8 cellular contexts compared by ENCODE assay signal in the genomic region with DNA sequence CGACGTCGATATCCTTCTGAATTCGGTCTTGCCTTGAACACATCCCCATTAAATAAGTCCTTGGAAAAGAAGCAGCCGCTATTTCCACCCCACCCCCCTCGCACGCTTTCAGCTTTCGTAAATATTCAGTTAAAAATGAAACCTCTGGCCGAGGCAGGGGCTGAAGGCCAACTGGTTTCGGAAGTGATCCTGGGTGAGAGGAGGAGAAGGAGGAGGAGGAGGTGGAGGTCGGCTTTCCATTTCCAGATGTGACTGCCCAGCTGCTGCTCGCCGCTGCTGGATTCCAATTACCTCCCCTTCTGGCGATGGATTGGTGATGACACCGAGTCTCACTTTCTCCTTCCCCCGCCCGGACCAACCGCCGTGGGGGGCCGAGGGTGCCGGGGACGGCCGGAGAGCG.
DNase-seq lines count a peak whose midpoint lies in the region; ATAC-seq and TF ChIP-seq lines count a peak whose summit lies in the region.
"Not testable (repeated sequence)": the region's sequence is repeated elsewhere in the genome, so short reads cannot be mapped to it uniquely, and the experiment has no call there.

No MANE protein-coding gene starts in this region.

- not testable (repeated sequence) for H3K9me2 ChIP-seq in MM.1S (replicated peaks; ENCODE audit: insufficient read depth, low read length)

- not testable (repeated sequence) for H3K14ac ChIP-seq in trophoblast cell (ENCODE audit: low read length)

- TF ChIP-seq POLR2A in adrenal gland (IDR thresholded peaks at IDR 0.05) (peak in 1 of 2 donors; percentile 63), esophagus squamous epithelium (IDR thresholded peaks at IDR 0.05) (peak in 1 of 4 donors; percentile 31), thyroid gland (IDR thresholded peaks at IDR 0.05) (peak in 1 of 2 donors; percentile 43)

- CTCF ChIA-PET in WTC11 (lab: Charles Lee): not testable (repeated sequence)

- H3K9me3 Mint-ChIP-seq in WTC11: not testable (repeated sequence)

- H3K23ac ChIP-seq in trophoblast cell (ENCODE audit: low read length): not testable (repeated sequence)

- not testable (repeated sequence) for H2BK5ac ChIP-seq in trophoblast cell (ENCODE audit: low read depth, low read length, poor library complexity)

- H2BK120ac ChIP-seq in trophoblast cell (ENCODE audit: insufficient read depth, low read length, poor library complexity): not testable (repeated sequence)

- H3K4me1 Mint-ChIP-seq in WTC11: not testable (repeated sequence)

- H3K27ac ChIP-seq in MM.1S (ENCODE audit: low read length) (peak overlapping the region; percentile 16; the same call in 1 of the 2 replicates), adrenal gland (peak overlapping the region in 1 of 5 donors; percentile 68), esophagus squamous epithelium (peak overlapping the region; percentile 51 to 86 (median 75)), thyroid gland (peak overlapping the region in 1 of 3 donors; percentile 76)
- not testable (repeated sequence) for H3K27ac ChIP-seq in trophoblast cell (ENCODE audit: low read depth, low read length)

- H3K9ac ChIP-seq in MM.1S (ENCODE audit: low read length); trophoblast cell (ENCODE audit: low read length): not testable (repeated sequence)

- not testable (repeated sequence) for H3K4me2 ChIP-seq in MM.1S (ENCODE audit: low read depth, low read length)
- H3K4me2 ChIP-seq in trophoblast cell (ENCODE audit: low read length): peak overlapping the region; percentile 53

- DNase-seq in Daoy (ENCODE audit: low read depth) (peak; percentile 59), WTC11 (ENCODE audit: low spot score) (peak; percentile 12), adrenal gland (peak; percentile 5 to 56 (median 23)), left kidney (ENCODE audit: low read depth, low spot score) (peak; percentile 60), trophoblast cell (peak; percentile 10 to 13), thyroid gland (peak; percentile 17 to 37)
- DNase-seq in MM.1S; esophagus squamous epithelium (lab: John Stamatoyannopoulos, UW): not testable (repeated sequence)

- H3K27me3 ChIP-seq in MM.1S (replicated peaks; ENCODE audit: insufficient read depth, low read length); adrenal gland; esophagus squamous epithelium; trophoblast cell (ENCODE audit: insufficient read depth, low read length); thyroid gland: not testable (repeated sequence)

- H2BK12ac ChIP-seq in trophoblast cell (ENCODE audit: low read length): not testable (repeated sequence)

- not testable (repeated sequence) for H2AK5ac ChIP-seq in trophoblast cell (ENCODE audit: low read length)

- POLR2A ChIA-PET in WTC11 (lab: Charles Lee): not testable (repeated sequence)

- H3K36me3 ChIP-seq in MM.1S (replicated peaks; ENCODE audit: insufficient read depth, low read length); adrenal gland (replicated peaks in 1 of 2); esophagus squamous epithelium; trophoblast cell (ENCODE audit: control insufficient read depth in 1 of 2, insufficient read depth in 2 of 2, low read length in 2 of 2); thyroid gland: not testable (repeated sequence)

- H3K36me3 Mint-ChIP-seq in WTC11: not testable (repeated sequence)

- not testable (repeated sequence) for H3K4me1 ChIP-seq in MM.1S (ENCODE audit: low read length); adrenal gland (replicated peaks in 1 of 2); esophagus squamous epithelium; trophoblast cell (ENCODE audit: control insufficient read depth in 1 of 2, insufficient read depth in 2 of 2, low read length in 2 of 2); thyroid gland

- H4K91ac ChIP-seq in trophoblast cell (ENCODE audit: low read depth, low read length): not testable (repeated sequence)

- not testable (repeated sequence) for H4K12ac ChIP-seq in trophoblast cell (ENCODE audit: low read depth, low read length)

- not testable (repeated sequence) for H2AFZ ChIP-seq in MM.1S (ENCODE audit: low read length); trophoblast cell (ENCODE audit: insufficient read depth, low read length, poor library complexity)

- not testable (repeated sequence) for TF ChIP-seq CTCF in MM.1S (IDR thresholded peaks at IDR 0.05; ENCODE audit: low read length); WTC11 (IDR thresholded peaks at IDR 0.05); adrenal gland (IDR thresholded peaks at IDR 0.05); esophagus squamous epithelium (IDR thresholded peaks at IDR 0.05); thyroid gland (IDR thresholded peaks at IDR 0.05)

- 0 to 1% methylated on average over 4 to 15 of the region's 24 CpGs; no CpG with 5 or more reads in 2 of the 4 donors for WGBS in adrenal gland, 4 donors
- no CpG with 5 or more reads among the region's 24 CpGs for WGBS in esophagus squamous epithelium, 2 donors
- no CpG with 5 or more reads among the region's 24 CpGs for WGBS in trophoblast cell (ENCODE audit: extremely low coverage, insufficient coverage, insufficient read length)
- WGBS in thyroid gland, 2 donors: 0% methylated on average over 3 to 10 of the region's 24 CpGs

- H3F3A ChIP-seq in MM.1S (ENCODE audit: insufficient read depth, low read length): not testable (repeated sequence)

- not testable (repeated sequence) for H3K79me2 ChIP-seq in MM.1S (ENCODE audit: low read length); trophoblast cell (ENCODE audit: control insufficient read depth, insufficient read depth, low read length, poor library complexity)

- H3K27me3 Mint-ChIP-seq in WTC11 (ENCODE audit: low read depth): not testable (repeated sequence)

- intact Hi-C loops in adrenal gland (cut with DNase I); esophagus squamous epithelium (cut with DNase I); thyroid gland (cut with DNase I): not testable (repeated sequence)

- not testable (repeated sequence) for H3K9me3 ChIP-seq in MM.1S (replicated peaks; ENCODE audit: insufficient read depth, low read length); adrenal gland (replicated peaks in 1 of 3); esophagus squamous epithelium; trophoblast cell (ENCODE audit: insufficient read depth, low read depth, low read length); thyroid gland

- not testable (repeated sequence) for H4K20me1 ChIP-seq in MM.1S (ENCODE audit: insufficient read depth, low read length)

- not testable (repeated sequence) for H4K8ac ChIP-seq in trophoblast cell (ENCODE audit: low read depth, low read length)

- not testable (repeated sequence) for H3K4ac ChIP-seq in trophoblast cell (ENCODE audit: low read depth, low read length)

- H3K18ac ChIP-seq in trophoblast cell (ENCODE audit: low read length): not testable (repeated sequence)

- H3K4me3 ChIP-seq in MM.1S (ENCODE audit: low read length) (peak overlapping the region; percentile 29; the same call in 1 of the 2 replicates), adrenal gland (peak overlapping the region in 3 of 4 donors; percentile 16 to 53 (median 33)), esophagus squamous epithelium (peak overlapping the region; percentile 27 to 62 (median 54)), thyroid gland (replicated peaks in 1 of 3) (peak overlapping the region in 2 of 3 donors; percentile 30 to 47)
- not testable (repeated sequence) for H3K4me3 ChIP-seq in trophoblast cell (ENCODE audit: low read depth, low read length)

- H3K79me1 ChIP-seq in trophoblast cell (ENCODE audit: low read length): not testable (repeated sequence)

- not testable (repeated sequence) for ATAC-seq in WTC11

- H3K27ac Mint-ChIP-seq in WTC11: peak overlapping the region; percentile 74; the same call in 1 of the 2 replicates

- H3K4me3 Mint-ChIP-seq in WTC11: peak overlapping the region; percentile 79
